ENCODE assay signal across 8 cellular contexts in the genomic region with DNA sequence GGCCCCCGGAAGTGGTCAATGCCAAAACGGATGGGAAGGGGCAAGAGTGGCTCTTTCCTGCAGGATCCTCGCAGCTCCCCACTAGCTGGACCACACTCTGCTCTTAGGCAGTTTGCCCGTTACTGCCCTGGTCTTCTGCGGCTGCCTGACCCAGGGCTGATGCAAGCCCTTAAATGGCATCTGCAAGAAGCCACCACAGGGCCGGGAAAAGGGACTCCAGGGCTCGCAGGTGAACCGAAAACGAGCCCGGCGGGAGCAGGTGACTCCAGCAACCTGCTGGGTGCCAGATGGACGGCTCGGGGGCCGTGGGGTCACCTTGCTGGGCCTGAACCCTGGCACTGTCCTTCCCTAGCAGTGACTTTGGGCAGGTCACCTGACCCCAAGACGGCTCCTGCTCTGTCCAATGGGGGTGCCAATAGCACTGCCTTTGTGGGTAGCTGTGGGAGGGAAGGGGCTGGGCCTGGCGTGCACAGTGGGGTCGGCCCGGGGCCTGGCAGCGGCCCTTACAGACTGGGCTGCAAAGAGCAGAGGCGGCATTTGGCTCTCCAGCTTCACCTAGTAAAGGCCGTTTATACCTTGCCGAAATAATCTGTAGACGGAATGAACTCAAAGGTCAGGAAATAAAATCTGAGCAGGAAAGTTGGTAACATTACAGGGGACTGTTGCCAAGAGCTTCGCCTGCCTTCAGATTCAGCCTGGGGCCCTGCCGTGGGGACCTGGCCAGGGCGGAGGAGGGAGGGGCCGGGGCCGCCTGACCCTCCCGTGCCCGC. TPM values are rescaled to one million over a fixed set of nuclear protein-coding genes. Genes with fewer than 3 reads are reported as not detected.
DNase-seq lines count a peak whose midpoint lies in the region; ATAC-seq and TF ChIP-seq lines count a peak whose summit lies in the region.

No MANE protein-coding gene starts in this region.

- H3K4me3 ChIP-seq in CD4-positive, CD25-positive, alpha-beta regulatory T cell (ENCODE audit: low read depth, low read length), result peak overlapping the region; percentile 60
- H3K4me3 ChIP-seq in MG63, result peak overlapping the region; percentile 92
- peak overlapping the region; percentile 69 for H3K4me3 ChIP-seq in lower leg skin (ENCODE audit: low read depth, poor library complexity, severe bottlenecking)
- peak overlapping the region; percentile 80 to 91 (median 85) for H3K4me3 ChIP-seq in tibial nerve

- intact Hi-C loops in lower leg skin (cut with DNase I; ENCODE audit: low total_unique reads), result no loop called here

- 28 to 42% methylated on average over 27 of the region's 30 CpGs for WGBS in lower leg skin, 2 donors
- 39 to 46% methylated on average over 23 to 30 of the region's 30 CpGs for WGBS in tibial nerve, 2 donors

- H3K27ac Mint-ChIP-seq in CD4-positive, CD25-positive, alpha-beta regulatory T cell, result peak overlapping the region; percentile 56 to 95 (median 71)
- peak overlapping the region; percentile 76 to 94 (median 83) for H3K27ac Mint-ChIP-seq in brain

- no peak for TF ChIP-seq POLR2A in lower leg skin (IDR thresholded peaks at IDR 0.05)
- TF ChIP-seq POLR2A in tibial nerve (IDR thresholded peaks at IDR 0.05), result no peak

- H3K27me3 Mint-ChIP-seq in CD4-positive, CD25-positive, alpha-beta regulatory T cell, result no peaks in the 10 kb centered on the region
- no peaks in the 10 kb centered on the region for H3K27me3 Mint-ChIP-seq in brain

- H3K9me3 ChIP-seq in CD4-positive, CD25-positive, alpha-beta regulatory T cell (ENCODE audit: control insufficient read depth in 2 of 2, low read length in 2 of 2), result no peaks in the 10 kb centered on the region
- H3K9me3 ChIP-seq in MG63, result no peaks in the 10 kb centered on the region
- no peaks in the 10 kb centered on the region for H3K9me3 ChIP-seq in tibial nerve

- no peaks in the 10 kb centered on the region for H3K27me3 ChIP-seq in CD4-positive, CD25-positive, alpha-beta regulatory T cell (ENCODE audit: control insufficient read depth, insufficient read depth, low read length)
- H3K27me3 ChIP-seq in MG63, result no peaks in the 10 kb centered on the region
- no peaks in the 10 kb centered on the region for H3K27me3 ChIP-seq in tibial nerve

- no peaks in the 10 kb centered on the region for H3K9me3 Mint-ChIP-seq in CD4-positive, CD25-positive, alpha-beta regulatory T cell
- H3K9me3 Mint-ChIP-seq in brain, result no peaks in the 10 kb centered on the region

- H3K36me3 ChIP-seq in CD4-positive, CD25-positive, alpha-beta regulatory T cell (ENCODE audit: control insufficient read depth, insufficient read depth, low read length), result no peaks in the 10 kb centered on the region
- peaks cover 34% of the 10 kb centered on the region for H3K36me3 ChIP-seq in MG63
- peaks cover 0 to 34% (median 0%) of the 10 kb centered on the region in 3 donors for H3K36me3 ChIP-seq in tibial nerve

- peak in 1 of 3 donors; percentile 51 for DNase-seq in CD4-positive, CD25-positive, alpha-beta regulatory T cell
- DNase-seq in GM20000 (ENCODE audit: low spot score) (peak; percentile 63), MG63 (peak; percentile 54), lower leg skin (ENCODE audit: low spot score in 2 of 2) (no peak), tibial nerve (ENCODE audit: low spot score in 2 of 2) (no peak), ureter (ENCODE audit: low spot score) (no peak)

- peak overlapping the region; percentile 76 to 94 (median 86) for H3K4me3 Mint-ChIP-seq in CD4-positive, CD25-positive, alpha-beta regulatory T cell
- H3K4me3 Mint-ChIP-seq in brain, result peak overlapping the region; percentile 81 to 92 (median 82)

- peak overlapping the region; percentile 76 for H3K27ac ChIP-seq in CD4-positive, CD25-positive, alpha-beta regulatory T cell (ENCODE audit: insufficient read depth, low read length, poor library complexity, severe bottlenecking)
- H3K27ac ChIP-seq in tibial nerve, result peak overlapping the region; percentile 94 to 99 (median 97)

- no peaks in the 10 kb centered on the region for H3K36me3 Mint-ChIP-seq in CD4-positive, CD25-positive, alpha-beta regulatory T cell
- peaks cover 9% of the 10 kb centered on the region for H3K36me3 Mint-ChIP-seq in brain

- ATAC-seq in CD4-positive, CD25-positive, alpha-beta regulatory T cell (ENCODE audit: low read depth in 2 of 2), result no peak
- ATAC-seq in GM21786 (IDR thresholded peaks at IDR 0.05; ENCODE audit: unreplicated experiment), result no peak

- TF ChIP-seq EP300 in tibial nerve (IDR thresholded peaks at IDR 0.05), result no peak

- H3K4me1 Mint-ChIP-seq in CD4-positive, CD25-positive, alpha-beta regulatory T cell, result peaks cover 0 to 36% (median 12%) of the 10 kb centered on the region in 4 donors
- peaks cover 18% of the 10 kb centered on the region for H3K4me1 Mint-ChIP-seq in brain

- H3K4me1 ChIP-seq in CD4-positive, CD25-positive, alpha-beta regulatory T cell (ENCODE audit: control insufficient read depth, insufficient read depth, low read length, poor library complexity, severe bottlenecking), result peaks cover 37% of the 10 kb centered on the region
- H3K4me1 ChIP-seq in tibial nerve, result peaks cover 0 to 42% (median 20%) of the 10 kb centered on the region in 4 donors

- no peak for TF ChIP-seq CTCF in GM20000 (IDR thresholded peaks at IDR 0.05; ENCODE audit: extremely low read depth, missing control alignments)
- no peak for TF ChIP-seq CTCF in brain (conservative IDR thresholded peaks at IDR 0.05)
- no peak for TF ChIP-seq CTCF in lower leg skin (IDR thresholded peaks at IDR 0.05)
- no peak for TF ChIP-seq CTCF in tibial nerve (IDR thresholded peaks at IDR 0.05)

RNA-seq across cellular contexts. Expression of a gene that starts 1.2 kb away (rescaled TPM):
- 21.5 TPM for total RNA-seq in CD4-positive, CD25-positive, alpha-beta regulatory T cell
- polyA plus RNA-seq in CD4-positive, CD25-positive, alpha-beta regulatory T cell, result 10 to 100 TPM; 44.7 to 55.6 (median 45.7) TPM
- total RNA-seq in MG63 (2014; rRNA removed; shearing (Covaris generic); ENCODE audit: low replicate concordance), result 62.5 and 78.4 TPM in 2 replicates
- polyA plus RNA-seq in brain (ENCODE audit: insufficient read depth, low read depth, low replicate concordance), result 36.6 TPM
- total RNA-seq in lower leg skin (10 to 100 TPM; 52.3 to 62.9 (median 55.1) TPM), tibial nerve (10 to 100 TPM; 24.3 to 47.7 (median 26.6) TPM), ureter (31.8 TPM)

RNA-seq across cellular contexts. Expression of a gene that starts 22.4 kb away (rescaled TPM):
- 4.8 TPM for total RNA-seq in CD4-positive, CD25-positive, alpha-beta regulatory T cell
- polyA plus RNA-seq in CD4-positive, CD25-positive, alpha-beta regulatory T cell, result 1 to 10 TPM in 2 of 4 donors, under 1 TPM in 2; 0.76 to 1.9 (median 0.92) TPM
- 13.4 and 22.4 TPM in 2 replicates for total RNA-seq in MG63 (2014; rRNA removed; shearing (Covaris generic); ENCODE audit: low replicate concordance)
- polyA plus RNA-seq in brain (ENCODE audit: insufficient read depth, low read depth, low replicate concordance), result 20.6 TPM
- 10 to 100 TPM in 3 of 4 donors, 1 to 10 TPM in 1; 9.1 to 17.3 (median 13.4) TPM for total RNA-seq in lower leg skin
- 10 to 100 TPM; 45.6 to 55.7 (median 49.8) TPM for total RNA-seq in tibial nerve
- 36.0 TPM for total RNA-seq in ureter

Comparison
In these comparisons a context has a peak if more than half of its experiments do, and no peak if none do; other contexts are left out.
1. DNase-seq: peak in GM20000 (single experiment) and MG63 (single experiment); none in lower leg skin (0 of 2), tibial nerve (0 of 2) and ureter (single experiment).
2. Peak in every context shown above with its lines, with median percentiles within 50 percentile points of each other: H3K4me3 ChIP-seq.